In the genomic region with DNA sequence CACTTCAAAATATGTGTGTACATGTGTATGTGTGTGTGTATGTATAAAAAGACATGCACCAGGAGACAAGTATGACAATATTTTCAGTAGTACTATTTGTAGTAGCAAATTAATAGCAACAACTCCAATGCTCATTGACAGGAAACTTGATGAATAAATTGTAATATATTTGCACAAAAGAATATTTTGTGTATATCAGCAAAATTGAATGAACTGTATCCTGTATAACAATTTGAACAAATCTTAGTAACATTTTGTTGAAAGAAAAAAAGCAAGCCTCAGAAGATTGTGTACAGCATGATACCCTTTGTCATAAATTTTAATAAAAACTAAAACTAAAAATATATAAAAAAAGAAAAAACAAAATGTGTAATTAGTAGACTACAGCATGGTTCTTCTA, we compare ENCODE assay signal across 26 cellular contexts.
"Had no signal": no experiment of that assay in that cellular context is flagged by ENCODE, and none has a peak within 500 bp of the region (broad histone marks: within the 10 kb centered on the region; RNA-seq: fewer than 3 reads in every experiment).

No MANE protein-coding gene starts in this region.

- H3K9me3 ChIP-seq: stomach, suprapubic skin, testis, thoracic aorta, thyroid gland, tibial artery, tibial nerve, transverse colon, upper lobe of left lung, upper lobe of right lung, uterus, vagina had no signal

- H3K4me1 ChIP-seq: stomach, suprapubic skin, testis, thyroid gland, tibial artery, tibial nerve, transverse colon, upper lobe of left lung, upper lobe of right lung, uterus, vagina had no signal

- H3K36me3 ChIP-seq: stomach, suprapubic skin, thoracic aorta, thyroid gland, tibial artery, tibial nerve, transverse colon, upper lobe of left lung, upper lobe of right lung, uterus, vagina had no signal

- FAIRE-seq: urothelium cell line had no signal

- ATAC-seq: stimulated activated effector memory CD8-positive, alpha-beta T cell treated with anti-CD3 and anti-CD28 coated beads, Interleukin-12 subunit alpha, Interleukin-12 subunit beta, amount 100 ng/mL, for 72 hours; stimulated activated naive B cell treated with anti-CD40 and anti-IgM and Interleukin-4, amounts not matched to agents 10 μg/mL and 1 μg/mL and 100 μg/mL, for 72 hours; stimulated activated naive CD8-positive, alpha-beta T cell treated with anti-CD3 and anti-CD28 coated beads, Interleukin-15, amount 100 ng/mL, for 72 hours; stimulated activated naive CD8-positive, alpha-beta T cell treated with anti-CD3 and anti-CD28 coated beads, Interleukin-15, Interleukin-2, amounts not matched to agents 100 U/mL and 50 U/mL, for 24 hours; upper lobe of right lung had no signal

- H3K27me3 ChIP-seq: stomach, suprapubic skin, testis, thyroid gland, tibial artery, tibial nerve, transverse colon, upper lobe of left lung, upper lobe of right lung, uterus, vagina had no signal

- H3K27ac ChIP-seq: stomach, suprapubic skin, testis, thoracic aorta, thyroid gland, tibial artery, tibial nerve, transverse colon, upper lobe of left lung, upper lobe of right lung, uterus, vagina had no signal

- DNase-seq: stimulated activated CD4-positive, alpha-beta T cell treated with anti-CD3 and anti-CD28 coated beads, Interleukin-2, amount 100 ng/mL, for 48 hours; stimulated activated CD4-positive, alpha-beta T cell treated with anti-CD3 and anti-CD28 coated beads, Interleukin-4, amount 100 ng/mL, for 1 hour; stimulated activated CD4-positive, alpha-beta T cell treated with anti-CD3 and anti-CD28 coated beads, Interleukin-4, amount 100 ng/mL, for 24 hours; stimulated activated CD4-positive, alpha-beta T cell treated with anti-CD3 and anti-CD28 coated beads, Interleukin-4, amount 100 ng/mL, for 4 hours; stimulated activated CD8-positive, alpha-beta memory T cell treated with anti-CD3 and anti-CD28 coated beads, Interleukin-4, amount 100 ng/mL, for 48 hours; stimulated activated naive B cell treated with anti-CD40 and anti-IgM and Interleukin-4, amounts not matched to agents 10 μg/mL and 1 μg/mL and 100 μg/mL, for 72 hours; stimulated activated naive CD4-positive, alpha-beta T cell; stimulated activated naive CD4-positive, alpha-beta T cell treated with Interleukin-2 at 50 U/mL for 16 hours; stimulated activated naive CD8-positive, alpha-beta T cell treated with anti-CD3 and anti-CD28 coated beads, Interleukin-15, amount 100 ng/mL, for 72 hours; stimulated activated naive CD8-positive, alpha-beta T cell treated with anti-CD3 and anti-CD28 coated beads, Interleukin-15, Interleukin-2, amounts not matched to agents 100 U/mL and 50 U/mL, for 24 hours; stomach; substantia nigra; testis; thyroid gland; tibial artery; transverse colon; trophoblast cell; upper lobe of left lung; upper lobe of right lung; uterus had no signal

- H3K4me3 ChIP-seq: stomach, suprapubic skin, testis, thoracic aorta, thyroid gland, tibial artery, tibial nerve, transverse colon, upper lobe of left lung, upper lobe of right lung, uterus, vagina had no signal
